9 cellular contexts compared by ENCODE assay signal in the genomic region with DNA sequence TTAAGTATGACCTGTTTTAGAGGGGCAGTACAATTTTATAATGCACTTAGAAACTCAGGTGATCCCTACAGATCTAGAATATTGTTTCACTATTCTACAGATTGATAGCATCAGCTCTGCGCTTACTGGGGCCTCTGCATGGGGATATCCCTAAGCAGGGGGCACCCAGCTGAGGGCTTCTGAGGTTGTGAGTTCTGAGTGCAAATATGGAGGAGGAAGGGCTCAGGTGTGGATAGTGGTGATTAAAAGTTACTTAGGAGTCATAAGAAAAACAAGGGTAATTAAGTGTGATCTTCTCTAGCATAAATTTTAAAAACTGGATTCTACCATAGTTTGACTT.
DNase-seq lines count a peak whose midpoint lies in the region; ATAC-seq and TF ChIP-seq lines count a peak whose summit lies in the region.
"Had no signal": no experiment of that assay in that cellular context is flagged by ENCODE, and none has a peak within 500 bp of the region (broad histone marks: within the 10 kb centered on the region; RNA-seq: fewer than 3 reads in every experiment).

No MANE protein-coding gene starts in this region.

- no peaks in the 10 kb centered on the region for H3K9me3 ChIP-seq in Peyer's patch

- ATAC-seq in GM18909 (IDR thresholded peaks at IDR 0.05; ENCODE audit: poor library complexity, unreplicated experiment) (peak; percentile 60), GM21825 (IDR thresholded peaks at IDR 0.05; ENCODE audit: unreplicated experiment) (peak; percentile 51), HG03135 (IDR thresholded peaks at IDR 0.05; ENCODE audit: unreplicated experiment) (peak; percentile 41)
- ATAC-seq in central memory CD8-positive, alpha-beta T cell (replicated peaks; ENCODE audit: extremely low read depth, poor library complexity, severe bottlenecking) = no peak
- ATAC-seq in activated CD8-positive, alpha-beta T cell treated with anti-CD3 and anti-CD28 coated beads, Interleukin-2, amount 10 ng/mL, durations not matched to agents 7 days and 5 days = no peak

- no peak overlapping the region for H3K4me3 ChIP-seq in Peyer's patch
- H3K4me3 ChIP-seq: BLaER1 treated with 17β-estradiol and CSF1 and Interleukin-3, amounts not matched to agents 10 nM and 100 nM had no signal

- DNase-seq in central memory CD8-positive, alpha-beta T cell (ENCODE audit: low spot score in 2 of 2) = no peak
- DNase-seq in Peyer's patch = no peak
- no peak for DNase-seq in activated CD8-positive, alpha-beta T cell treated with anti-CD3 and anti-CD28 coated beads, Interleukin-2, amount 10 ng/mL, durations not matched to agents 7 days and 5 days
- DNase-seq in 8988T = no peak
- DNase-seq in iPS-NIHi11 (ENCODE audit: low spot score) = no peak

- no peak for TF ChIP-seq POLR2A in Peyer's patch (IDR thresholded peaks at IDR 0.05)

- no peak for TF ChIP-seq CTCF in Peyer's patch (IDR thresholded peaks at IDR 0.05)

- no peaks in the 10 kb centered on the region for H3K27me3 Mint-ChIP-seq in central memory CD8-positive, alpha-beta T cell
- H3K27me3 Mint-ChIP-seq in activated CD8-positive, alpha-beta T cell treated with anti-CD3 and anti-CD28 coated beads, Interleukin-2, amount 10 ng/mL, durations not matched to agents 7 days and 5 days (ENCODE audit: low read depth) = peaks cover 3% of the 10 kb centered on the region

- POLR2A ChIA-PET in activated CD8-positive, alpha-beta T cell treated with anti-CD3 and anti-CD28 coated beads, Interleukin-2, amount 10 ng/mL, durations not matched to agents 7 days and 5 days (lab: Charles Lee) = no interaction called here

- peak overlapping the region; percentile 8 for H3K4me3 Mint-ChIP-seq in central memory CD8-positive, alpha-beta T cell
- no peak overlapping the region for H3K4me3 Mint-ChIP-seq in activated CD8-positive, alpha-beta T cell treated with anti-CD3 and anti-CD28 coated beads, Interleukin-2, amount 10 ng/mL, durations not matched to agents 7 days and 5 days

- H3K36me3 ChIP-seq in Peyer's patch = no peaks in the 10 kb centered on the region
- H3K36me3 ChIP-seq: BLaER1 treated with 17β-estradiol and CSF1 and Interleukin-3, amounts not matched to agents 10 nM and 100 nM had no signal

- H3K4me1 ChIP-seq in Peyer's patch = no peaks in the 10 kb centered on the region

- no peak overlapping the region for H3K27ac ChIP-seq in Peyer's patch
- H3K27ac ChIP-seq: BLaER1 treated with 17β-estradiol and CSF1 and Interleukin-3, amounts not matched to agents 10 nM and 100 nM had no signal

- H3K36me3 Mint-ChIP-seq in central memory CD8-positive, alpha-beta T cell (ENCODE audit: insufficient read depth) = peaks cover 4% of the 10 kb centered on the region
- no peaks in the 10 kb centered on the region for H3K36me3 Mint-ChIP-seq in activated CD8-positive, alpha-beta T cell treated with anti-CD3 and anti-CD28 coated beads, Interleukin-2, amount 10 ng/mL, durations not matched to agents 7 days and 5 days (ENCODE audit: low read depth)

- peaks cover 16% of the 10 kb centered on the region for H3K4me1 Mint-ChIP-seq in central memory CD8-positive, alpha-beta T cell
- H3K4me1 Mint-ChIP-seq in activated CD8-positive, alpha-beta T cell treated with anti-CD3 and anti-CD28 coated beads, Interleukin-2, amount 10 ng/mL, durations not matched to agents 7 days and 5 days (ENCODE audit: low read depth) = no peaks in the 10 kb centered on the region

- H3K27ac Mint-ChIP-seq in central memory CD8-positive, alpha-beta T cell (ENCODE audit: low read depth) = peak overlapping the region; percentile 85
- H3K27ac Mint-ChIP-seq in activated CD8-positive, alpha-beta T cell treated with anti-CD3 and anti-CD28 coated beads, Interleukin-2, amount 10 ng/mL, durations not matched to agents 7 days and 5 days = no peak overlapping the region

- CTCF ChIA-PET in activated CD8-positive, alpha-beta T cell treated with anti-CD3 and anti-CD28 coated beads, Interleukin-2, amount 10 ng/mL, durations not matched to agents 7 days and 5 days (lab: Charles Lee) = interaction anchor here (1.1 kb wide), 1 partner anchor 176 kb away, joined by 3 read pairs; no protein-coding TSS in a partner anchor

- no peaks in the 10 kb centered on the region for H3K27me3 ChIP-seq in Peyer's patch
- H3K27me3 ChIP-seq: BLaER1 treated with 17β-estradiol and CSF1 and Interleukin-3, amounts not matched to agents 10 nM and 100 nM had no signal

- no peaks in the 10 kb centered on the region for H3K9me3 Mint-ChIP-seq in central memory CD8-positive, alpha-beta T cell
- no peaks in the 10 kb centered on the region for H3K9me3 Mint-ChIP-seq in activated CD8-positive, alpha-beta T cell treated with anti-CD3 and anti-CD28 coated beads, Interleukin-2, amount 10 ng/mL, durations not matched to agents 7 days and 5 days (ENCODE audit: insufficient read depth)

Comparison
In these comparisons a context has a peak if more than half of its experiments do, and no peak if none do; other contexts are left out.
1. ATAC-seq: peak in GM18909 (single experiment), GM21825 (single experiment) and HG03135 (single experiment); none in central memory CD8-positive, alpha-beta T cell (single experiment) and activated CD8-positive, alpha-beta T cell treated with anti-CD3 and anti-CD28 coated beads, Interleukin-2, amount 10 ng/mL, durations not matched to agents 7 days and 5 days (single experiment).